23 cellular contexts compared by ENCODE assay signal in the genomic region with DNA sequence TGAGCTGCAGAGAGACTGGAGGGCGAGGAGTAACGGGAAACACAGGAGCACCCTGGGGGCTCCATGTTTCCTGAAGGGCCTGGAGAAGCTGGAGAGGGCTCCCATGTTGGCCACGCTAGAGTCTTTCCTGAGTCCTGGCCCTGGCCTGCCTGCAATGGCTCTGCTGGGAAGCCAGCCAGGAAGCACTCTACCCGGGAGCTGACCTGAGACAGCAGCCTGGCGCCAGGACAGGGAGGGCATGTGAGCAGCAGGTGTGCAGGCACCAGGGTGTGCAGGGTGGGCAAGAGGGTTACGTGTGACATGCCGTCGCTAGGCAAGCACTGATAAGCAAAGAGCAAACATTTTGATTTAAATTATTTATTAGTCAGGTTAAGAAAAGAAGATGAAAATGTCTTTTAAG.
DNase-seq lines count a peak whose midpoint lies in the region; ATAC-seq and TF ChIP-seq lines count a peak whose summit lies in the region.
"Had no signal": no experiment of that assay in that cellular context is flagged by ENCODE, and none has a peak within 500 bp of the region (broad histone marks: within the 10 kb centered on the region; RNA-seq: fewer than 3 reads in every experiment).

No MANE protein-coding gene starts in this region.

- no peak for TF ChIP-seq POLR2A in heart left ventricle (IDR thresholded peaks at IDR 0.05)

- H3K27me3 ChIP-seq in heart left ventricle (peaks cover 0 to 3% (median 0%) of the 10 kb centered on the region in 9 donors), upper lobe of right lung (no peaks in the 10 kb centered on the region)

- H3K36me3 ChIP-seq in heart left ventricle (no peaks in the 10 kb centered on the region), upper lobe of right lung (no peaks in the 10 kb centered on the region)
- H3K36me3 ChIP-seq: gastroesophageal sphincter, WERI-Rb-1 had no signal

- intact Hi-C loops in Right ventricle myocardium inferior (cut with DNase I) = no loop called here
- intact Hi-C loops in cardiac septum (cut with DNase I) = no loop called here
- intact Hi-C loops in heart left ventricle (cut with DNase I) = no loop called here
- intact Hi-C loops in upper lobe of right lung (cut with DNase I) = no loop called here

- H3K4me1 ChIP-seq in heart left ventricle = no peaks in the 10 kb centered on the region
- H3K4me1 ChIP-seq in upper lobe of right lung = no peaks in the 10 kb centered on the region
- H3K4me1 ChIP-seq: gastroesophageal sphincter had no signal

- TF ChIP-seq CTCF in heart left ventricle (IDR thresholded peaks at IDR 0.05) (no peak), upper lobe of right lung (IDR thresholded peaks at IDR 0.05) (no peak)

- H3K9me3 ChIP-seq in heart left ventricle = peaks cover 0 to 7% (median 0%) of the 10 kb centered on the region in 12 donors
- no peaks in the 10 kb centered on the region for H3K9me3 ChIP-seq in upper lobe of right lung
- H3K9me3 ChIP-seq: gastroesophageal sphincter had no signal

- WGBS in heart left ventricle, 4 donors = 50 to 63% (median 58%) methylated on average over 8 of the region's 8 CpGs

- H3K4me3 ChIP-seq in heart left ventricle (no peak overlapping the region), upper lobe of right lung (no peak overlapping the region)
- H3K4me3 ChIP-seq: gastroesophageal sphincter had no signal

- DNase-seq in Right ventricle myocardium inferior (ENCODE audit: missing footprints) (no peak), cardiac septum (ENCODE audit: low spot score) (no peak), NCI-H2196 treated with DMSO at 0.1 percent for 48 hours (lab: John Stamatoyannopoulos, UW; ENCODE audit: unreplicated experiment) (peak; percentile 44), heart left ventricle (peak in 4 of 5 donors; percentile 35 to 82 (median 72)), upper lobe of right lung (no peak), SIG-M5 treated with dmso at 0.1 percent for 504 hours (lab: John Stamatoyannopoulos, UW; ENCODE audit: unreplicated experiment) (no peak), amniotic stem cell (lab: John Stamatoyannopoulos, UW) (no peak)
- DNase-seq: activated CD4-positive, alpha-beta T cell treated with anti-CD3 and anti-CD28 coated beads, Interleukin-2, amount 50 U/mL, for 4 hours; activated CD8-positive, alpha-beta memory T cell treated with anti-CD3 and anti-CD28 coated beads, Interleukin-2, amount 50 U/mL, for 48 hours; activated naive CD8-positive, alpha-beta T cell treated with anti-CD3 and anti-CD28 coated beads, Interleukin-2, amount 10 ng/mL, durations not matched to agents 7 days and 5 days; AML-193; CD8-positive, alpha-beta T cell; H7; kidney; mesenchymal stem cell; NCI-H1436 treated with DMSO at 0.1 percent for 48 hours; NCI-H226; occipital lobe; stimulated activated CD4-positive, alpha-beta T cell treated with anti-CD3 and anti-CD28 coated beads, Interleukin-12 subunit alpha, Interleukin-12 subunit beta, amount 100 ng/mL, for 4 hours; trophoblast cell; WERI-Rb-1 had no signal

- H3K27ac ChIP-seq in heart left ventricle (no peak overlapping the region), upper lobe of right lung (no peak overlapping the region)
- H3K27ac ChIP-seq: gastroesophageal sphincter, WERI-Rb-1 had no signal

- ATAC-seq in Right ventricle myocardium inferior = peak; percentile 67
- peak in 3 of 4 donors; percentile 67 to 84 (median 75) for ATAC-seq in heart left ventricle
- ATAC-seq in upper lobe of right lung = peak; percentile 67
- no peak for ATAC-seq in esophagus mucosa
- ATAC-seq: CD8-positive, alpha-beta T cell; gastroesophageal sphincter had no signal

Comparison
In these comparisons a context has a peak if more than half of its experiments do, and no peak if none do; other contexts are left out.
1. DNase-seq: peak in NCI-H2196 treated with DMSO at 0.1 percent for 48 hours (single experiment) and heart left ventricle (4 of 5); none in Right ventricle myocardium inferior (single experiment), cardiac septum (single experiment), upper lobe of right lung (single experiment), SIG-M5 treated with dmso at 0.1 percent for 504 hours (single experiment) and amniotic stem cell (single experiment).